ENCODE assay signal across 13 cellular contexts in genomic region chr2:214410128-214410775, GRCh38. TPM values are rescaled to one million over a fixed set of nuclear protein-coding genes. Genes with fewer than 3 reads are reported as not detected.
DNase-seq lines count a peak whose midpoint lies in the region; TF ChIP-seq lines count a peak whose summit lies in the region.
"Had no signal": no experiment of that assay in that cellular context is flagged by ENCODE, and none has a peak within 500 bp of the region (broad histone marks: within the 10 kb centered on the region; RNA-seq: fewer than 3 reads in every experiment).

No MANE protein-coding gene starts in this region.

- H3K27me3 Mint-ChIP-seq in CD4-positive, alpha-beta memory T cell = no peaks in the 10 kb centered on the region
- H3K27me3 Mint-ChIP-seq: IgD-negative memory B cell had no signal

- POLR2A ChIA-PET in CD4-positive, alpha-beta memory T cell (lab: Charles Lee; ENCODE audit: partially characterized antibody) = no interaction called here

- WGBS in mammary epithelial cell (ENCODE audit: low coverage, missing lambda C conversion rate) = 21% methylated on average over 13 of the region's 13 CpGs

- H3K4me2 ChIP-seq in mammary epithelial cell (ENCODE audit: insufficient read depth, low read depth, low read length) = peak overlapping the region; percentile 11

- CTCF ChIA-PET in mammary epithelial cell (lab: Charles Lee; ENCODE audit: low non-redundant PET) = no interaction called here
- CTCF ChIA-PET in CD4-positive, alpha-beta memory T cell (lab: Charles Lee; ENCODE audit: partially characterized antibody) = no interaction called here

- no peaks in the 10 kb centered on the region for H3K36me3 ChIP-seq in mammary epithelial cell (ENCODE audit: insufficient read depth, low read length)
- no peaks in the 10 kb centered on the region for H3K36me3 ChIP-seq in CD4-positive, alpha-beta memory T cell (ENCODE audit: insufficient read depth, low read length)
- H3K36me3 ChIP-seq: heart left ventricle, SJSA1 had no signal

- no peaks in the 10 kb centered on the region for H3K4me1 ChIP-seq in mammary epithelial cell (ENCODE audit: insufficient read depth, low read length)
- H3K4me1 ChIP-seq in CD4-positive, alpha-beta memory T cell (ENCODE audit: insufficient read depth, low read length) = no peaks in the 10 kb centered on the region
- H3K4me1 ChIP-seq: heart left ventricle, SJSA1 had no signal

- dilution Hi-C loops in mammary epithelial cell (cut with HindIII; ENCODE audit: low sequenced_read_pairs) = no loop called here

- peak; percentile 16 to 27 for TF ChIP-seq CTCF in mammary epithelial cell (conservative IDR thresholded peaks at IDR 0.05 in 1 of 2, IDR thresholded peaks at IDR 0.05 in 1 of 2; ENCODE audit: extremely low read depth in 1 of 2, insufficient read depth in 1 of 2, low read depth in 1 of 2, low read length in 2 of 2)

- no peaks in the 10 kb centered on the region for H4K20me1 ChIP-seq in mammary epithelial cell (ENCODE audit: insufficient read depth, low read length)

- no peak overlapping the region for H3K27ac Mint-ChIP-seq in CD4-positive, alpha-beta memory T cell
- H3K27ac Mint-ChIP-seq: endodermal cell, IgD-negative memory B cell had no signal

- no peak overlapping the region for H2AFZ ChIP-seq in mammary epithelial cell (ENCODE audit: low read depth, low read length)

- no peak overlapping the region for H3K4me3 Mint-ChIP-seq in CD4-positive, alpha-beta memory T cell
- H3K4me3 Mint-ChIP-seq: endodermal cell, IgD-negative memory B cell had no signal

- H3K9me3 Mint-ChIP-seq in CD4-positive, alpha-beta memory T cell = peaks cover 0 to 3% (median under 1%) of the 10 kb centered on the region in 8 donors
- H3K9me3 Mint-ChIP-seq: endodermal cell had no signal

- no TSS peak for BruUV-seq in mammary epithelial cell (replicated peaks; lab: Mats Ljungman, UMichigan)

- H3K27me3 ChIP-seq in mammary epithelial cell (ENCODE audit: insufficient read depth, low read length) = no peaks in the 10 kb centered on the region
- H3K27me3 ChIP-seq in CD4-positive, alpha-beta memory T cell (ENCODE audit: insufficient read depth, low read length) = no peaks in the 10 kb centered on the region
- H3K27me3 ChIP-seq: heart left ventricle, SJSA1 had no signal

- DNase-seq in SHP77 (lab: John Stamatoyannopoulos, UW) (peak; percentile 4 to 40), SHP77 treated with DMSO at 0.1 percent for 48 hours (lab: John Stamatoyannopoulos, UW) (no peak), NCI-H345 (lab: John Stamatoyannopoulos, UW) (peak; percentile 73), mammary epithelial cell (peak; percentile 2), superior temporal gyrus (ENCODE audit: extremely low spot score) (peak; percentile 76), cerebellar nuclear complex (lab: John Stamatoyannopoulos, UW) (no peak)
- no peak for DNase-seq in activated effector memory CD4-positive, alpha-beta T cell treated with anti-CD3 and anti-CD28 coated beads, Interleukin-2, amount 50 U/mL, for 16 hours
- no peak for DNase-seq in CD4-positive, alpha-beta memory T cell

- in situ Hi-C loops in mammary epithelial cell (cut with MboI; ENCODE audit: low sequenced_read_pairs in 2 of 2) = no loop called here

- intact Hi-C loops in mammary epithelial cell (cut with micrococcal nuclease) = loop anchor here (2.0 to 10.0 kb wide), 3 partner anchors 99 to 1155 kb away; no protein-coding TSS in a partner anchor
- intact Hi-C loops in CD4-positive, alpha-beta memory T cell (cut with micrococcal nuclease) = no loop called here

- no peaks in the 10 kb centered on the region for H3K79me2 ChIP-seq in mammary epithelial cell (ENCODE audit: insufficient read depth, low read length)

- no peaks in the 10 kb centered on the region for H3K9me3 ChIP-seq in mammary epithelial cell (replicated peaks; ENCODE audit: insufficient read depth, low read length)
- no peaks in the 10 kb centered on the region for H3K9me3 ChIP-seq in CD4-positive, alpha-beta memory T cell (ENCODE audit: control insufficient read depth in 1 of 2, low read length in 2 of 2)
- H3K9me3 ChIP-seq: heart left ventricle, SJSA1 had no signal

- no peak overlapping the region for H3K4me3 ChIP-seq in mammary epithelial cell (replicated peaks in 1 of 3; ENCODE audit: insufficient read depth in 1 of 3, low read depth in 2 of 3, low read length in 3 of 3)
- H3K4me3 ChIP-seq in CD4-positive, alpha-beta memory T cell (ENCODE audit: low read length in 2 of 2) = no peak overlapping the region
- H3K4me3 ChIP-seq: heart left ventricle, SJSA1 had no signal

- H3K27ac ChIP-seq in mammary epithelial cell (ENCODE audit: insufficient read depth, low read depth, low read length) = no peak overlapping the region
- H3K27ac ChIP-seq in CD4-positive, alpha-beta memory T cell (ENCODE audit: low read depth, low read length) = no peak overlapping the region
- H3K27ac ChIP-seq: heart left ventricle, SJSA1 had no signal

- no peaks in the 10 kb centered on the region for H3K36me3 Mint-ChIP-seq in CD4-positive, alpha-beta memory T cell
- H3K36me3 Mint-ChIP-seq: IgD-negative memory B cell had no signal

- H3K4me1 Mint-ChIP-seq in CD4-positive, alpha-beta memory T cell = no peaks in the 10 kb centered on the region
- H3K4me1 Mint-ChIP-seq: endodermal cell, IgD-negative memory B cell had no signal

- no peak overlapping the region for H3K9ac ChIP-seq in mammary epithelial cell (ENCODE audit: insufficient read depth, low read length)

RNA-seq across cellular contexts. Expression of gene VWC2L, which starts 0.6 kb away (rescaled TPM):
- not detected for total RNA-seq in mammary epithelial cell
- not detected for polyA plus RNA-seq in mammary epithelial cell
- not detected for polyA minus RNA-seq in mammary epithelial cell
- total RNA-seq in CD4-positive, alpha-beta memory T cell = not detected
- polyA plus RNA-seq in CD4-positive, alpha-beta memory T cell = not detected
- total RNA-seq: endodermal cell, liver, SJSA1 had no signal
- polyA plus RNA-seq: heart left ventricle, IgD-negative memory B cell, liver had no signal

Comparison
In these comparisons a context has a peak if more than half of its experiments do, and no peak if none do; other contexts are left out.
1. DNase-seq: peak in SHP77 (2 of 2), NCI-H345 (single experiment), mammary epithelial cell (single experiment) and superior temporal gyrus (single experiment); none in SHP77 treated with DMSO at 0.1 percent for 48 hours (single experiment), activated effector memory CD4-positive, alpha-beta T cell treated with anti-CD3 and anti-CD28 coated beads, Interleukin-2, amount 50 U/mL, for 16 hours (single experiment), CD4-positive, alpha-beta memory T cell (0 of 5) and cerebellar nuclear complex (0 of 2).